In genomic region chr2:222799262-222799918, GRCh38 we compare ENCODE assay signal across 21 cellular contexts.
"Had no signal": no experiment of that assay in that cellular context is flagged by ENCODE, and none has a peak within 500 bp of the region (broad histone marks: within the 10 kb centered on the region; RNA-seq: fewer than 3 reads in every experiment).

No MANE protein-coding gene starts in this region.

- H3K9me3 ChIP-seq: breast epithelium, heart left ventricle, right atrium auricular region, tibial artery had no signal

- H3K4me3 ChIP-seq: breast epithelium, heart left ventricle, lung, neural progenitor cell, right atrium auricular region, tibial artery had no signal

- H3K4me3 Mint-ChIP-seq: activated naive CD8-positive, alpha-beta T cell treated with anti-CD3 and anti-CD28 coated beads for 36 hours; activated T-cell treated with anti-CD3 and anti-CD28 coated beads, Interleukin-2, amount 50 U/mL, for 4 hours; central memory CD8-positive, alpha-beta T cell; endodermal cell; naive thymus-derived CD8-positive, alpha-beta T cell; neural progenitor cell; stimulated activated naive CD8-positive, alpha-beta T cell treated with anti-CD3 and anti-CD28 coated beads, Interleukin-15, Interleukin-2, amounts not matched to agents 100 ng/mL and 50 ng/mL, for 24 hours had no signal

- H3K27me3 ChIP-seq: breast epithelium, heart left ventricle, right atrium auricular region, tibial artery had no signal

- H3K4me1 ChIP-seq: breast epithelium had no signal

- H3K27me3 Mint-ChIP-seq: activated naive CD8-positive, alpha-beta T cell treated with anti-CD3 and anti-CD28 coated beads for 36 hours; progenitor cell of endocrine pancreas had no signal

- ATAC-seq: activated T-cell treated with anti-CD3 and anti-CD28 coated beads, Interleukin-2, amount 50 U/mL, for 4 hours; heart left ventricle; left lobe of liver; naive thymus-derived CD8-positive, alpha-beta T cell had no signal

- DNase-seq: activated CD4-positive, alpha-beta T cell treated with anti-CD3 and anti-CD28 coated beads for 1 hour; activated CD8-positive, alpha-beta memory T cell treated with anti-CD3 and anti-CD28 coated beads, Interleukin-2, amount 50 U/mL, for 48 hours; activated naive CD4-positive, alpha-beta T cell; activated naive CD8-positive, alpha-beta T cell treated with anti-CD3 and anti-CD28 coated beads for 36 hours; activated T-cell treated with anti-CD3 and anti-CD28 coated beads, Interleukin-2, amount 50 U/mL, for 4 hours; endodermal cell; heart left ventricle; naive thymus-derived CD8-positive, alpha-beta T cell; stimulated activated CD4-positive, alpha-beta T cell treated with anti-CD3 and anti-CD28 coated beads, Interleukin-4, amount 100 ng/mL, for 4 hours; substantia nigra; T-helper 1 cell; tibial artery had no signal

- H3K27ac ChIP-seq: breast epithelium, heart left ventricle, neural progenitor cell, right atrium auricular region, tibial artery had no signal

- H3K27ac Mint-ChIP-seq: activated naive CD8-positive, alpha-beta T cell treated with anti-CD3 and anti-CD28 coated beads for 36 hours; activated T-helper 2 cell treated with anti-CD3 and anti-CD28 coated beads, Interferon-gamma antibody, Interleukin-2, Interleukin-4, amounts not matched to agents 10 μg/mL and 5 μg/mL and 100 μg/mL, durations not matched to agents 14 hours and 24 hours and 36 hours; endodermal cell; neural progenitor cell; progenitor cell of endocrine pancreas; stimulated activated naive CD8-positive, alpha-beta T cell treated with anti-CD3 and anti-CD28 coated beads, Interleukin-15, Interleukin-2, amounts not matched to agents 100 ng/mL and 50 ng/mL, for 24 hours had no signal

- H3K4me1 Mint-ChIP-seq: activated naive CD8-positive, alpha-beta T cell treated with anti-CD3 and anti-CD28 coated beads for 36 hours; central memory CD8-positive, alpha-beta T cell; naive thymus-derived CD8-positive, alpha-beta T cell had no signal

- H3K36me3 Mint-ChIP-seq: activated naive CD8-positive, alpha-beta T cell treated with anti-CD3 and anti-CD28 coated beads for 36 hours; naive thymus-derived CD8-positive, alpha-beta T cell; neural progenitor cell had no signal

- H3K36me3 ChIP-seq: breast epithelium, heart left ventricle, neural progenitor cell, right atrium auricular region, tibial artery had no signal

- H3K9me3 Mint-ChIP-seq: activated naive CD8-positive, alpha-beta T cell treated with anti-CD3 and anti-CD28 coated beads for 36 hours; activated T-cell treated with anti-CD3 and anti-CD28 coated beads, Interleukin-2, amount 50 U/mL, for 4 hours; activated T-helper 2 cell treated with anti-CD3 and anti-CD28 coated beads, Interferon-gamma antibody, Interleukin-2, Interleukin-4, amounts not matched to agents 10 μg/mL and 5 μg/mL and 100 μg/mL, durations not matched to agents 14 hours and 24 hours and 36 hours; central memory CD8-positive, alpha-beta T cell; endodermal cell; naive thymus-derived CD8-positive, alpha-beta T cell; neural progenitor cell; stimulated activated naive CD8-positive, alpha-beta T cell treated with anti-CD3 and anti-CD28 coated beads, Interleukin-15, Interleukin-2, amounts not matched to agents 100 ng/mL and 50 ng/mL, for 24 hours had no signal
